10 cellular contexts compared by ENCODE assay signal in genomic region chr10:101858723-101859500, GRCh38. TPM values are rescaled to one million over a fixed set of nuclear protein-coding genes. Genes with fewer than 3 reads are reported as not detected.
DNase-seq lines count a peak whose midpoint lies in the region; ATAC-seq, FAIRE-seq and TF ChIP-seq lines count a peak whose summit lies in the region.
"Had no signal": no experiment of that assay in that cellular context is flagged by ENCODE, and none has a peak within 500 bp of the region (broad histone marks: within the 10 kb centered on the region; RNA-seq: fewer than 3 reads in every experiment).

No MANE protein-coding gene starts in this region.

- H3K4me3 ChIP-seq in GM12864 (ENCODE audit: low read depth, low read length), result no peak overlapping the region; the same call in 1 of the 2 replicates
- H3K4me3 ChIP-seq: body of pancreas had no signal

- peaks cover 10% of the 10 kb centered on the region for H3K9me3 Mint-ChIP-seq in activated CD8-positive, alpha-beta T cell treated with anti-CD3 and anti-CD28 coated beads for 36 hours

- no peaks in the 10 kb centered on the region for H3K27me3 Mint-ChIP-seq in activated CD8-positive, alpha-beta T cell treated with anti-CD3 and anti-CD28 coated beads for 36 hours

- CTCF ChIA-PET in activated CD8-positive, alpha-beta T cell treated with anti-CD3 and anti-CD28 coated beads for 36 hours (lab: Charles Lee), result interaction anchor here (0.8 to 5.8 kb wide), 9 partner anchors 13 to 214 kb away, joined by 4 to 42 read pairs (median 5); partner anchors contain the start of gene KCNIP2

- no peak for TF ChIP-seq CTCF in GM12864 (IDR thresholded peaks at IDR 0.05; ENCODE audit: low read depth, low read length, missing control alignments)
- no peak for TF ChIP-seq CTCF in activated CD8-positive, alpha-beta T cell treated with anti-CD3 and anti-CD28 coated beads for 36 hours (IDR thresholded peaks at IDR 0.05)

- no peak overlapping the region for H3K4me3 Mint-ChIP-seq in activated CD8-positive, alpha-beta T cell treated with anti-CD3 and anti-CD28 coated beads for 36 hours

- FAIRE-seq in GM19239 (lab: Jason Lieb, UNC), result peak; percentile 92

- peaks cover 4% of the 10 kb centered on the region for H3K4me1 Mint-ChIP-seq in activated CD8-positive, alpha-beta T cell treated with anti-CD3 and anti-CD28 coated beads for 36 hours (ENCODE audit: low read depth)

- ATAC-seq in HG02973 (IDR thresholded peaks at IDR 0.05; ENCODE audit: unreplicated experiment), result peak; percentile 76
- ATAC-seq in activated CD8-positive, alpha-beta T cell treated with anti-CD3 and anti-CD28 coated beads for 36 hours, result peak; percentile 56
- ATAC-seq: body of pancreas had no signal

- H3K27ac Mint-ChIP-seq in activated CD8-positive, alpha-beta T cell treated with anti-CD3 and anti-CD28 coated beads for 36 hours, result no peak overlapping the region

- POLR2A ChIA-PET in activated CD8-positive, alpha-beta T cell treated with anti-CD3 and anti-CD28 coated beads for 36 hours (lab: Charles Lee), result interaction anchor here (1.4 to 1.6 kb wide), 2 partner anchors 17 to 22 kb away, joined by 4 read pairs; no protein-coding TSS in a partner anchor

- H3K36me3 Mint-ChIP-seq in activated CD8-positive, alpha-beta T cell treated with anti-CD3 and anti-CD28 coated beads for 36 hours (ENCODE audit: low read depth), result peaks cover 25% of the 10 kb centered on the region

- intact Hi-C loops in activated CD8-positive, alpha-beta T cell treated with anti-CD3 and anti-CD28 coated beads for 36 hours (cut with micrococcal nuclease), result no loop called here

- peak; percentile 61 for DNase-seq in GM12864 (ENCODE audit: low read depth)
- DNase-seq in GM19239 (ENCODE audit: insufficient read length, low spot score), result peak; percentile 41
- DNase-seq in activated CD8-positive, alpha-beta T cell treated with anti-CD3 and anti-CD28 coated beads for 36 hours, result no peak
- DNase-seq in midbrain (lab: John Stamatoyannopoulos, UW), result no peak
- no peak for DNase-seq in cortex of kidney (lab: John Stamatoyannopoulos, UW)
- no peak for DNase-seq in DMS153 treated with DMSO at 0.1 percent for 48 hours (lab: John Stamatoyannopoulos, UW; ENCODE audit: unreplicated experiment)
- no peak for DNase-seq in stimulated activated CD4-positive, alpha-beta T cell treated with anti-CD3 and anti-CD28 coated beads, Interleukin-2, amount 100 ng/mL, for 48 hours
- DNase-seq: body of pancreas, Caco-2 had no signal

RNA-seq across cellular contexts. Expression of gene KCNIP2, which starts 15.3 kb away (rescaled TPM):
- 1 to 10 TPM; 2.4 to 3.1 TPM for total RNA-seq in activated CD8-positive, alpha-beta T cell treated with anti-CD3 and anti-CD28 coated beads for 36 hours

RNA-seq across cellular contexts. Expression of gene OGA, which starts 40.7 kb away (rescaled TPM):
- total RNA-seq in activated CD8-positive, alpha-beta T cell treated with anti-CD3 and anti-CD28 coated beads for 36 hours, result 100 to 1,000 TPM; 125 to 130 TPM

Comparison
In these comparisons a context has a peak if more than half of its experiments do, and no peak if none do; other contexts are left out.
1. DNase-seq: peak in GM12864 (single experiment) and GM19239 (single experiment); none in activated CD8-positive, alpha-beta T cell treated with anti-CD3 and anti-CD28 coated beads for 36 hours (single experiment), midbrain (single experiment), cortex of kidney (single experiment), DMS153 treated with DMSO at 0.1 percent for 48 hours (single experiment) and stimulated activated CD4-positive, alpha-beta T cell treated with anti-CD3 and anti-CD28 coated beads, Interleukin-2, amount 100 ng/mL, for 48 hours (0 of 2).